In genomic region chr10:95295031-95295755, GRCh38 we compare ENCODE assay signal across 1 cellular context.
A peak's percentile ranks its signal among the peaks of the same experiment; 100 is the strongest.
TF ChIP-seq lines count a peak whose summit lies in the region.

No MANE protein-coding gene starts in this region.

TF ChIP-seq in K562, 482 proteins besides CTCF, POLR2A, EP300 and RAD21 (continued from another document and continues in another):
- TF ChIP-seq ZBTB11 (CRISPR knock-in tag; IDR thresholded peaks at IDR 0.05) = no peak
- TF ChIP-seq HNRNPL (IDR thresholded peaks at IDR 0.05; ENCODE audit: low read depth, low read length) = no peak
- no peak for TF ChIP-seq RFX1 (IDR thresholded peaks at IDR 0.05)
- TF ChIP-seq ZC3H11A (IDR thresholded peaks at IDR 0.05; ENCODE audit: low read depth, low read length) = no peak
- TF ChIP-seq MAZ (CRISPR knock-in tag; conservative IDR thresholded peaks at IDR 0.05 in 1 of 2, IDR thresholded peaks at IDR 0.05 in 1 of 2) = 0 out of 4 replicates have a peak, but pooled peaks of 1 of the 2 experiments have one; percentile 8
- TF ChIP-seq SMARCA5 (IDR thresholded peaks at IDR 0.05) = no peak
- no peak for TF ChIP-seq XRCC3 (IDR thresholded peaks at IDR 0.05)
- no peak for TF ChIP-seq TFAM (CRISPR knock-in tag; conservative IDR thresholded peaks at IDR 0.05)
- TF ChIP-seq ZNF586 (CRISPR knock-in tag; conservative IDR thresholded peaks at IDR 0.05) = no peak
- no peak for TF ChIP-seq ZNF282 (CRISPR knock-in tag; IDR thresholded peaks at IDR 0.05)
- no peak for TF ChIP-seq CREB3 (tag; conservative IDR thresholded peaks at IDR 0.05; ENCODE audit: low read depth)
- TF ChIP-seq ZNF449 (CRISPR knock-in tag; IDR thresholded peaks at IDR 0.05) = no peak
- TF ChIP-seq SLC30A9 (CRISPR knock-in tag; IDR thresholded peaks at IDR 0.05) = no peak
- no peak for TF ChIP-seq PKNOX1 (IDR thresholded peaks at IDR 0.05)
- no peak for TF ChIP-seq PURB (CRISPR knock-in tag; IDR thresholded peaks at IDR 0.05; ENCODE audit: low read depth)
- TF ChIP-seq ZBED1 (IDR thresholded peaks at IDR 0.05) = no peak
- no peak for TF ChIP-seq FOXA1 (IDR thresholded peaks at IDR 0.05; ENCODE audit: borderline replicate concordance)
- no peak for TF ChIP-seq NCOA6 (IDR thresholded peaks at IDR 0.05)
- no peak for TF ChIP-seq ZNF561 (CRISPR knock-in tag; conservative IDR thresholded peaks at IDR 0.05)
- no peak for TF ChIP-seq ZNF609 (CRISPR knock-in tag; IDR thresholded peaks at IDR 0.05; ENCODE audit: borderline replicate concordance)
- TF ChIP-seq ETS2 (tag; IDR thresholded peaks at IDR 0.05; ENCODE audit: borderline replicate concordance, poor library complexity, severe bottlenecking) = no peak
- TF ChIP-seq POLR2H (tag; IDR thresholded peaks at IDR 0.05; ENCODE audit: low read depth) = no peak
- no peak for TF ChIP-seq KLF6 (CRISPR knock-in tag; IDR thresholded peaks at IDR 0.05; ENCODE audit: borderline replicate concordance)
- no peak for TF ChIP-seq HBP1 (CRISPR knock-in tag; IDR thresholded peaks at IDR 0.05)
- TF ChIP-seq SRSF3 (IDR thresholded peaks at IDR 0.05; ENCODE audit: insufficient read depth, low read length) = no peak
- no peak for TF ChIP-seq CBX2 (IDR thresholded peaks at IDR 0.05; ENCODE audit: insufficient read depth, low read length, poor library complexity, severe bottlenecking)
- no peak for TF ChIP-seq NBN (IDR thresholded peaks at IDR 0.05; ENCODE audit: low read depth)
- no peak for TF ChIP-seq MCM5 (IDR thresholded peaks at IDR 0.05; ENCODE audit: low read depth)
- 0 out of 2 replicates have a peak, but pooled peaks have one; percentile 26 for TF ChIP-seq MTA3 (IDR thresholded peaks at IDR 0.05; ENCODE audit: borderline replicate concordance)
- TF ChIP-seq MGA (IDR thresholded peaks at IDR 0.05) = peak; percentile 74
- TF ChIP-seq ZNF311 (CRISPR knock-in tag; IDR thresholded peaks at IDR 0.05) = no peak
- TF ChIP-seq TEAD4 (IDR thresholded peaks at IDR 0.05; ENCODE audit: low read length) = no peak
- no peak for TF ChIP-seq TEAD4 (CRISPR knock-in tag; IDR thresholded peaks at IDR 0.05; ENCODE audit: borderline replicate concordance)
- no peak for TF ChIP-seq SMAD2 (IDR thresholded peaks at IDR 0.05; ENCODE audit: low read depth, low read length)
- TF ChIP-seq HDAC8 (tag; IDR thresholded peaks at IDR 0.05) = no peak
